ENCODE assay signal across 19 cellular contexts in the genomic region with DNA sequence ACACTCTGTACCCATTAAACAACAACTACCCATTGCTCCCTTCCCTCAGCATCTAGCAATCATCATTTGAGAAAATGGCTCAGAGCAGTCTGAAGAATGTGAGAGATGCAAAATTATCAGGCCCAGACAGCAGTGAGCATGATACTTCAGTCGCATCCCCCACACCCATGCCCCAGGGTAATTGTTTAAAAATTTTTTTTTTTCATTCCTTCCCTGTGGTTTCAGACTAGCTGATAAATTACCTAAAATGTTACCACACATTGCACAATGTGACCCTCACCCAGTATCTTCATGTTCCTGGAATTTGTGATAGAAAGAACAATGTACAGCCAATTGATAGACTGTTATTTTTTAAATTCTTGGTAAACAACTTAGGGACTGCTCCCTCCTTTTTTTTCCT. TPM values are rescaled to one million over a fixed set of nuclear protein-coding genes. Genes with fewer than 3 reads are reported as not detected.
DNase-seq lines count a peak whose midpoint lies in the region; ATAC-seq and TF ChIP-seq lines count a peak whose summit lies in the region.
"Had no signal": no experiment of that assay in that cellular context is flagged by ENCODE, and none has a peak within 500 bp of the region (broad histone marks: within the 10 kb centered on the region; RNA-seq: fewer than 3 reads in every experiment).

No MANE protein-coding gene starts in this region.

- no peak for TF ChIP-seq CTCF in AG10803 (conservative IDR thresholded peaks at IDR 0.05; ENCODE audit: low read length)
- no peak for TF ChIP-seq CTCF in HFFc6 (IDR thresholded peaks at IDR 0.05)
- TF ChIP-seq CTCF in fibroblast of villous mesenchyme (IDR thresholded peaks at IDR 0.05; ENCODE audit: insufficient read depth, low read depth, low read length), result no peak

- H3K4me3 Mint-ChIP-seq in HFFc6, result no peak overlapping the region
- H3K4me3 Mint-ChIP-seq: activated CD8-positive, alpha-beta T cell treated with anti-CD3 and anti-CD28 coated beads for 36 hours had no signal

- intact Hi-C loops in Right ventricle myocardium inferior (cut with DNase I), result no loop called here

- no peak for ATAC-seq in HG02981 (IDR thresholded peaks at IDR 0.05; ENCODE audit: unreplicated experiment)
- no peak for ATAC-seq in Right ventricle myocardium inferior
- ATAC-seq: activated CD8-positive, alpha-beta T cell treated with anti-CD3 and anti-CD28 coated beads for 36 hours had no signal

- H3K4me3 ChIP-seq in AG10803 (ENCODE audit: low read length) (no peak overlapping the region), fibroblast of villous mesenchyme (ENCODE audit: low read depth, low read length) (no peak overlapping the region)
- H3K4me3 ChIP-seq: adrenal gland, cardiac muscle cell, SJSA1 had no signal

- DNase-seq in AG10803 (ENCODE audit: low read depth), result peak; percentile 46
- peak; percentile 13 for DNase-seq in HFFc6
- peak; percentile 22 for DNase-seq in T1000 (lab: John Stamatoyannopoulos, UW)
- DNase-seq in fibroblast of villous mesenchyme (ENCODE audit: low read depth), result peak; percentile 51
- DNase-seq in NCI-H1105 treated with DMSO at 0.1 percent for 48 hours (lab: John Stamatoyannopoulos, UW), result no peak
- no peak for DNase-seq in Right ventricle myocardium inferior (ENCODE audit: missing footprints)
- no peak for DNase-seq in NCI-H1694 treated with DMSO at 0.1 percent for 48 hours (lab: John Stamatoyannopoulos, UW)
- DNase-seq: activated CD8-positive, alpha-beta T cell treated with anti-CD3 and anti-CD28 coated beads for 36 hours; activated gamma-delta T cell treated with Interleukin-2 at 50 U/mL for 16 hours; mesenchymal stem cell; NCI-H2171; NCI-H69; occipital lobe; retina had no signal

- H3K9me3 Mint-ChIP-seq in HFFc6, result no peaks in the 10 kb centered on the region
- H3K9me3 Mint-ChIP-seq: activated CD8-positive, alpha-beta T cell treated with anti-CD3 and anti-CD28 coated beads for 36 hours had no signal

- H3K36me3 Mint-ChIP-seq in HFFc6 (ENCODE audit: low read depth), result peaks cover 5% of the 10 kb centered on the region; the same call in 1 of the 2 replicates

- H3K27ac Mint-ChIP-seq in HFFc6, result no peak overlapping the region
- H3K27ac Mint-ChIP-seq: activated CD8-positive, alpha-beta T cell treated with anti-CD3 and anti-CD28 coated beads for 36 hours; T-helper 1 cell treated with Interleukin-12 subunit alpha and Interleukin-12 subunit beta and Interleukin-4 antibody, amounts not matched to agents 30 μg/mL and 1 μg/mL, for 36 hours had no signal

- H3K4me1 Mint-ChIP-seq in HFFc6 (ENCODE audit: low read depth), result peaks cover 31% of the 10 kb centered on the region

- H3K27me3 Mint-ChIP-seq in HFFc6 (ENCODE audit: insufficient read depth), result no peaks in the 10 kb centered on the region; the same call in 1 of the 2 replicates
- H3K27me3 Mint-ChIP-seq: activated CD8-positive, alpha-beta T cell treated with anti-CD3 and anti-CD28 coated beads for 36 hours had no signal

RNA-seq across cellular contexts. Expression of gene USP15, which starts 11.3 kb away (rescaled TPM):
- 10 to 100 TPM; 48.8 to 63.5 (median 54.9) TPM for total RNA-seq in HFFc6 (2021; fragmentation: NEBNext Ultra II Directional; extraction: Animal tissue kit (Norgen Biotek cat#: 25700))
- total RNA-seq in fibroblast of villous mesenchyme (51.2 and 66.1 TPM in 2 replicates), Right ventricle myocardium inferior (50.7 TPM)

Comparison
In these comparisons a context has a peak if more than half of its experiments do, and no peak if none do; other contexts are left out.
1. DNase-seq: peak in AG10803 (single experiment), HFFc6 (single experiment), T1000 (single experiment) and fibroblast of villous mesenchyme (single experiment); none in NCI-H1105 treated with DMSO at 0.1 percent for 48 hours (single experiment), Right ventricle myocardium inferior (single experiment) and NCI-H1694 treated with DMSO at 0.1 percent for 48 hours (single experiment).